ENCODE assay signal across 16 cellular contexts in genomic region chrX:23887448-23887847, GRCh38. TPM values are rescaled to one million over a fixed set of nuclear protein-coding genes. Genes with fewer than 3 reads are reported as not detected.
DNase-seq lines count a peak whose midpoint lies in the region; ATAC-seq, FAIRE-seq and TF ChIP-seq lines count a peak whose summit lies in the region.
"Had no signal": no experiment of that assay in that cellular context is flagged by ENCODE, and none has a peak within 500 bp of the region (broad histone marks: within the 10 kb centered on the region; RNA-seq: fewer than 3 reads in every experiment).

No MANE protein-coding gene starts in this region.

- FAIRE-seq in GM12891 (lab: Jason Lieb, UNC) (peak; percentile 26), small intestine (lab: Jason Lieb, UNC) (no peak), kidney (lab: Jason Lieb, UNC) (no peak)

- no peak for TF ChIP-seq POLR2A in GM12891 (IDR thresholded peaks at IDR 0.05; ENCODE audit: low read depth, low read length)

- H3K36me3 ChIP-seq in small intestine (ENCODE audit: control insufficient read depth in 2 of 2, insufficient read depth in 2 of 2, low read length in 2 of 2) (no peaks in the 10 kb centered on the region), kidney (ENCODE audit: control insufficient read depth in 1 of 2, insufficient read depth in 2 of 2, low read length in 2 of 2) (no peaks in the 10 kb centered on the region)

- WGBS in small intestine, 3 donors = 30 to 64% (median 57%) methylated on average over 6 of the region's 6 CpGs

- DNase-seq in GM12891 (ENCODE audit: insufficient read length, low spot score) = no peak
- peak; percentile 36 to 70 for DNase-seq in left colon
- peak; percentile 92 for DNase-seq in small intestine
- no peak for DNase-seq in kidney
- DNase-seq in D341Med (ENCODE audit: low spot score) = no peak
- DNase-seq: AML-193; CD4-positive, CD25-positive, alpha-beta regulatory T cell; KG1; NCI-H1092; NCI-H2107; NCI-H345; Right ventricle myocardium superior had no signal

- intact Hi-C loops in left colon (cut with DNase I, micrococcal nuclease) = no loop called here
- intact Hi-C loops in kidney (cut with DNase I) = no loop called here

- H3K4me3 ChIP-seq in small intestine (ENCODE audit: low read depth in 1 of 2, low read length in 2 of 2) (no peak overlapping the region), kidney (ENCODE audit: low read length in 2 of 2) (no peak overlapping the region)

- H3K9ac ChIP-seq in kidney (ENCODE audit: low read length in 2 of 2) = no peak overlapping the region

- H3K9me3 ChIP-seq in small intestine (ENCODE audit: control insufficient read depth, low read depth) = no peaks in the 10 kb centered on the region
- H3K9me3 ChIP-seq in kidney (ENCODE audit: control insufficient read depth in 1 of 2, low read length in 2 of 2) = no peaks in the 10 kb centered on the region

- no peaks in the 10 kb centered on the region for H3K27me3 ChIP-seq in small intestine (ENCODE audit: control insufficient read depth in 2 of 2, insufficient read depth in 2 of 2, low read length in 2 of 2)

- H3K4me1 ChIP-seq in small intestine (ENCODE audit: control insufficient read depth in 2 of 2, insufficient read depth in 1 of 2, low read depth in 1 of 2, low read length in 1 of 2) = no peaks in the 10 kb centered on the region
- peaks cover 0 to 6% of the 10 kb centered on the region in 2 donors for H3K4me1 ChIP-seq in kidney (ENCODE audit: control insufficient read depth in 1 of 2, insufficient read depth in 1 of 2, low read depth in 1 of 2, low read length in 2 of 2)

- TF ChIP-seq CTCF in VCaP (conservative IDR thresholded peaks at IDR 0.05) (no peak), kidney (IDR thresholded peaks at IDR 0.05; ENCODE audit: borderline replicate concordance, extremely low read depth, insufficient read depth) (no peak)

- peak; percentile 89 for ATAC-seq in left colon
- ATAC-seq in HG03139 (IDR thresholded peaks at IDR 0.05; ENCODE audit: unreplicated experiment) = no peak

- peak overlapping the region; percentile 91 for H3K27ac ChIP-seq in VCaP
- H3K27ac ChIP-seq in small intestine (ENCODE audit: low read depth in 1 of 2, low read length in 1 of 2) = peak overlapping the region; percentile 54 to 79
- H3K27ac ChIP-seq in kidney (ENCODE audit: low read depth in 2 of 2, low read length in 2 of 2) = no peak overlapping the region

TF ChIP-seq in GM12891, 5 proteins besides CTCF, POLR2A, EP300 and RAD21:
- no peak for TF ChIP-seq POU2F2 (IDR thresholded peaks at IDR 0.05; ENCODE audit: low read depth, low read length)
- no peak for TF ChIP-seq PAX5 (IDR thresholded peaks at IDR 0.05; ENCODE audit: insufficient read depth, low read length, severe bottlenecking)
- no peak for TF ChIP-seq TAF1 (IDR thresholded peaks at IDR 0.05; ENCODE audit: low read depth, low read length)
- TF ChIP-seq SPI1 (IDR thresholded peaks at IDR 0.05; ENCODE audit: low read depth, low read length) = no peak
- TF ChIP-seq POLR2AphosphoS5 (IDR thresholded peaks at IDR 0.05; ENCODE audit: low read depth, low read length) = no peak

RNA-seq across cellular contexts. Expression of gene APOO, which starts 20.3 kb away (rescaled TPM):
- 24.8 TPM for polyA plus RNA-seq in GM12891 (2012; ENCODE audit: low read depth, missing spikeins)
- 10 to 100 TPM; 31.4 to 31.7 TPM for total RNA-seq in left colon
- 10 to 100 TPM; 15.7 to 30.2 (median 28.6) TPM for polyA plus RNA-seq in small intestine
- total RNA-seq in kidney = 30.4 TPM
- 110 TPM for polyA plus RNA-seq in kidney (ENCODE audit: insufficient read depth, low read depth, low replicate concordance)

RNA-seq across cellular contexts. Expression of gene CXorf58, which starts 20.4 kb away (rescaled TPM):
- 0.17 TPM for polyA plus RNA-seq in GM12891 (2012; ENCODE audit: low read depth, missing spikeins)
- not detected for total RNA-seq in left colon
- polyA plus RNA-seq in small intestine = under 1 TPM in 2 of 3 donors, not detected in 1; 0.04 to 0.54 TPM
- total RNA-seq in kidney = not detected
- polyA plus RNA-seq in kidney (ENCODE audit: insufficient read depth, low read depth, low replicate concordance) = 0.37 TPM
- total RNA-seq: CD4-positive, CD25-positive, alpha-beta regulatory T cell; G401; MCF 10A had no signal
- polyA plus RNA-seq: CD4-positive, CD25-positive, alpha-beta regulatory T cell had no signal

Comparison
In these comparisons a context has a peak if more than half of its experiments do, and no peak if none do; other contexts are left out.
1. DNase-seq: peak in left colon (2 of 2) and small intestine (single experiment); none in GM12891 (single experiment), kidney (single experiment) and D341Med (single experiment).
2. H3K27ac ChIP-seq: peak in VCaP (single experiment) and small intestine (2 of 2); none in kidney (0 of 2).